In the genomic region with DNA sequence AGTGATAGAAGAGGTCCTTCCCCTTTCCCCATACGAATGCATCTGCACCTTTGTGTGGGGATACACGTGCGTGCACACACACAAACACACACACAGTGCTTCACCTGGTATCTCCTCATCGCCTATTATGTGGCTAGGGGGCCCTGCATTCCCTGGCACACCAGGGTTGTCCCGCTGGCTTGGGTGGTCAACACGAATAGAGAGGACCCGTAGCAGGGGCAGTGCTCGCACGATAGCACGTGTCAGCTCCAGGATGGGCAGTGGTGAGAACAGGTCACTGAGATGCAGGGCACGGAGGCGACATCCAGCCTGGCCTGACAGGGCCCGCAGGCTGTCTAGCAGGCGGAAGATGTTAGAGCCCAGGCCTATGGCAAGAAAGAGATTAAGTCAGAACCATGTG, we compare ENCODE assay signal across 23 cellular contexts. TPM values are rescaled to one million over a fixed set of nuclear protein-coding genes. Genes with fewer than 3 reads are reported as not detected.
DNase-seq lines count a peak whose midpoint lies in the region; ATAC-seq, FAIRE-seq and TF ChIP-seq lines count a peak whose summit lies in the region.
"Had no signal": no experiment of that assay in that cellular context is flagged by ENCODE, and none has a peak within 500 bp of the region (broad histone marks: within the 10 kb centered on the region; RNA-seq: fewer than 3 reads in every experiment).

No MANE protein-coding gene starts in this region.

- TF ChIP-seq CTCF in prostate gland (IDR thresholded peaks at IDR 0.05) = no peak

- no peaks in the 10 kb centered on the region for H3K27me3 Mint-ChIP-seq in activated naive CD8-positive, alpha-beta T cell treated with anti-CD3 and anti-CD28 coated beads for 36 hours
- no peaks in the 10 kb centered on the region for H3K27me3 Mint-ChIP-seq in activated naive CD8-positive, alpha-beta T cell treated with anti-CD3 and anti-CD28 coated beads, Interleukin-2, amount 50 U/mL, for 24 hours
- H3K27me3 Mint-ChIP-seq in activated naive CD8-positive, alpha-beta T cell treated with anti-CD3 and anti-CD28 coated beads, Interleukin-2, amount 10 ng/mL, durations not matched to agents 7 days and 5 days = no peaks in the 10 kb centered on the region

- no peak overlapping the region for H3K4me3 ChIP-seq in prostate gland
- H3K4me3 ChIP-seq: PC-9, SJSA1 had no signal

- peak overlapping the region; percentile 47 for H3K27ac Mint-ChIP-seq in activated naive CD8-positive, alpha-beta T cell treated with anti-CD3 and anti-CD28 coated beads for 36 hours
- H3K27ac Mint-ChIP-seq in activated naive CD8-positive, alpha-beta T cell treated with anti-CD3 and anti-CD28 coated beads, Interleukin-2, amount 50 U/mL, for 24 hours = no peak overlapping the region
- peak overlapping the region; percentile 8 for H3K27ac Mint-ChIP-seq in activated naive CD8-positive, alpha-beta T cell treated with anti-CD3 and anti-CD28 coated beads, Interleukin-2, amount 10 ng/mL, durations not matched to agents 7 days and 5 days

- no peak overlapping the region for H3K4me3 Mint-ChIP-seq in activated naive CD8-positive, alpha-beta T cell treated with anti-CD3 and anti-CD28 coated beads for 36 hours
- no peak overlapping the region for H3K4me3 Mint-ChIP-seq in activated naive CD8-positive, alpha-beta T cell treated with anti-CD3 and anti-CD28 coated beads, Interleukin-2, amount 50 U/mL, for 24 hours
- H3K4me3 Mint-ChIP-seq in activated naive CD8-positive, alpha-beta T cell treated with anti-CD3 and anti-CD28 coated beads, Interleukin-2, amount 10 ng/mL, durations not matched to agents 7 days and 5 days = no peak overlapping the region

- no peaks in the 10 kb centered on the region for H3K27me3 ChIP-seq in prostate gland (replicated peaks; ENCODE audit: insufficient read depth)
- H3K27me3 ChIP-seq: SJSA1 had no signal

- FAIRE-seq in GM19239 (lab: Jason Lieb, UNC) = no peak

- peak; percentile 12 for TF ChIP-seq POLR2A in erythroblast (IDR thresholded peaks at IDR 0.05; ENCODE audit: low read length)
- no peak for TF ChIP-seq POLR2A in prostate gland (IDR thresholded peaks at IDR 0.05)

- peaks cover 35% of the 10 kb centered on the region for H3K36me3 Mint-ChIP-seq in activated naive CD8-positive, alpha-beta T cell treated with anti-CD3 and anti-CD28 coated beads for 36 hours
- peaks cover 50% of the 10 kb centered on the region for H3K36me3 Mint-ChIP-seq in activated naive CD8-positive, alpha-beta T cell treated with anti-CD3 and anti-CD28 coated beads, Interleukin-2, amount 50 U/mL, for 24 hours (ENCODE audit: low read depth)
- H3K36me3 Mint-ChIP-seq in activated naive CD8-positive, alpha-beta T cell treated with anti-CD3 and anti-CD28 coated beads, Interleukin-2, amount 10 ng/mL, durations not matched to agents 7 days and 5 days = peaks cover 36% of the 10 kb centered on the region

- no peaks in the 10 kb centered on the region for H3K9me3 Mint-ChIP-seq in activated naive CD8-positive, alpha-beta T cell treated with anti-CD3 and anti-CD28 coated beads for 36 hours
- H3K9me3 Mint-ChIP-seq in activated naive CD8-positive, alpha-beta T cell treated with anti-CD3 and anti-CD28 coated beads, Interleukin-2, amount 50 U/mL, for 24 hours = no peaks in the 10 kb centered on the region
- H3K9me3 Mint-ChIP-seq in activated naive CD8-positive, alpha-beta T cell treated with anti-CD3 and anti-CD28 coated beads, Interleukin-2, amount 10 ng/mL, durations not matched to agents 7 days and 5 days = no peaks in the 10 kb centered on the region

- no peak for DNase-seq in activated naive CD8-positive, alpha-beta T cell treated with anti-CD3 and anti-CD28 coated beads for 36 hours
- DNase-seq in activated naive CD8-positive, alpha-beta T cell treated with anti-CD3 and anti-CD28 coated beads, Interleukin-2, amount 50 U/mL, for 24 hours = no peak
- no peak for DNase-seq in activated naive CD8-positive, alpha-beta T cell treated with anti-CD3 and anti-CD28 coated beads, Interleukin-2, amount 10 ng/mL, durations not matched to agents 7 days and 5 days
- no peak for DNase-seq in erythroblast (lab: John Stamatoyannopoulos, UW)
- no peak for DNase-seq in GM19239 (ENCODE audit: insufficient read length, low spot score)
- no peak for DNase-seq in prostate gland (ENCODE audit: low spot score)
- no peak for DNase-seq in NCI-H345 (lab: John Stamatoyannopoulos, UW)
- DNase-seq: Calu3; H7; KBM-7; MV-4-11; NCI-H1105; NCI-H1436 treated with DMSO at 0.1 percent for 48 hours; NCI-H1930; NCI-H2107; NCI-H446; NCI-H524 treated with DMSO at 0.1 percent for 48 hours; NCI-H82; NK-92 treated with Interleukin-12 subunit alpha and Interleukin-12 subunit beta, amount 100 ng/mL, for 24 hours; PC-9; Right ventricle myocardium superior; RPMI8226 had no signal

- 92% methylated on average over 14 of the region's 14 CpGs for WGBS in prostate gland

- no peaks in the 10 kb centered on the region for H3K4me1 ChIP-seq in prostate gland (replicated peaks)
- H3K4me1 ChIP-seq: SJSA1 had no signal

- intact Hi-C loops in prostate gland (cut with DNase I) = no loop called here

- POLR2A ChIA-PET in activated naive CD8-positive, alpha-beta T cell treated with anti-CD3 and anti-CD28 coated beads, Interleukin-2, amount 10 ng/mL, durations not matched to agents 7 days and 5 days (lab: Charles Lee) = interaction anchor here (1.2 kb wide), 1 partner anchor 38 kb away, joined by 3 read pairs; no protein-coding TSS in a partner anchor

- H3K4me1 Mint-ChIP-seq in activated naive CD8-positive, alpha-beta T cell treated with anti-CD3 and anti-CD28 coated beads for 36 hours = peaks cover 7% of the 10 kb centered on the region
- peaks cover 2% of the 10 kb centered on the region for H3K4me1 Mint-ChIP-seq in activated naive CD8-positive, alpha-beta T cell treated with anti-CD3 and anti-CD28 coated beads, Interleukin-2, amount 50 U/mL, for 24 hours
- peaks cover 18% of the 10 kb centered on the region for H3K4me1 Mint-ChIP-seq in activated naive CD8-positive, alpha-beta T cell treated with anti-CD3 and anti-CD28 coated beads, Interleukin-2, amount 10 ng/mL, durations not matched to agents 7 days and 5 days

- H3K36me3 ChIP-seq in prostate gland = peaks cover 7 to 11% of the 10 kb centered on the region in 2 donors

- H3K9me3 ChIP-seq in prostate gland = no peaks in the 10 kb centered on the region
- H3K9me3 ChIP-seq: SJSA1 had no signal

- ATAC-seq in activated naive CD8-positive, alpha-beta T cell treated with anti-CD3 and anti-CD28 coated beads, Interleukin-2, amount 50 U/mL, for 24 hours = no peak
- ATAC-seq in activated naive CD8-positive, alpha-beta T cell treated with anti-CD3 and anti-CD28 coated beads, Interleukin-2, amount 10 ng/mL, durations not matched to agents 7 days and 5 days (ENCODE audit: low read depth) = no peak

- no peak overlapping the region for H3K27ac ChIP-seq in prostate gland
- H3K27ac ChIP-seq: PC-9, SJSA1 had no signal

RNA-seq across cellular contexts. Expression of gene LRRC41, which starts 22.4 kb away (rescaled TPM):
- total RNA-seq in activated naive CD8-positive, alpha-beta T cell treated with anti-CD3 and anti-CD28 coated beads for 36 hours = 10 to 100 TPM; 33.6 to 35.6 TPM
- 10 to 100 TPM; 36.8 to 38.8 TPM for total RNA-seq in activated naive CD8-positive, alpha-beta T cell treated with anti-CD3 and anti-CD28 coated beads, Interleukin-2, amount 10 ng/mL, durations not matched to agents 7 days and 5 days
- total RNA-seq in prostate gland = 100 to 1,000 TPM in 1 of 2 donors, 10 to 100 TPM in 1; 97.2 to 143 TPM

RNA-seq across cellular contexts. Expression of gene UQCRH, which starts 22.5 kb away (rescaled TPM):
- 100 to 1,000 TPM; 455 to 457 TPM for total RNA-seq in activated naive CD8-positive, alpha-beta T cell treated with anti-CD3 and anti-CD28 coated beads for 36 hours
- total RNA-seq in activated naive CD8-positive, alpha-beta T cell treated with anti-CD3 and anti-CD28 coated beads, Interleukin-2, amount 10 ng/mL, durations not matched to agents 7 days and 5 days = 100 to 1,000 TPM; 250 to 260 TPM
- 100 to 1,000 TPM; 258 to 391 TPM for total RNA-seq in prostate gland

RNA-seq across cellular contexts. Expression of gene RAD54L, which starts 33.5 kb away (rescaled TPM):
- 10 to 100 TPM; 61.8 to 66.3 TPM for total RNA-seq in activated naive CD8-positive, alpha-beta T cell treated with anti-CD3 and anti-CD28 coated beads for 36 hours
- total RNA-seq in activated naive CD8-positive, alpha-beta T cell treated with anti-CD3 and anti-CD28 coated beads, Interleukin-2, amount 10 ng/mL, durations not matched to agents 7 days and 5 days = 10 to 100 TPM; 47.9 to 50.8 TPM
- 1 to 10 TPM; 8.2 to 8.4 TPM for total RNA-seq in prostate gland

RNA-seq across cellular contexts. Expression of gene NSUN4, which starts 59.6 kb away (rescaled TPM):
- total RNA-seq in activated naive CD8-positive, alpha-beta T cell treated with anti-CD3 and anti-CD28 coated beads for 36 hours = 10 to 100 TPM; 32.0 to 32.5 TPM
- 10 to 100 TPM; 23.2 to 24.9 TPM for total RNA-seq in activated naive CD8-positive, alpha-beta T cell treated with anti-CD3 and anti-CD28 coated beads, Interleukin-2, amount 10 ng/mL, durations not matched to agents 7 days and 5 days
- total RNA-seq in prostate gland = 10 to 100 TPM; 21.0 to 29.0 TPM

Comparison
In these comparisons a context has a peak if more than half of its experiments do, and no peak if none do; other contexts are left out.
1. RNA of gene RAD54L, which starts 33.5 kb away (total RNA-seq): 61.8 to 66.3 TPM in activated naive CD8-positive, alpha-beta T cell treated with anti-CD3 and anti-CD28 coated beads for 36 hours and 47.9 to 50.8 TPM in activated naive CD8-positive, alpha-beta T cell treated with anti-CD3 and anti-CD28 coated beads, Interleukin-2, amount 10 ng/mL, durations not matched to agents 7 days and 5 days; 8.2 to 8.4 TPM in prostate gland; every median in the first group is over 4 times any median in the second.